In the genomic region with DNA sequence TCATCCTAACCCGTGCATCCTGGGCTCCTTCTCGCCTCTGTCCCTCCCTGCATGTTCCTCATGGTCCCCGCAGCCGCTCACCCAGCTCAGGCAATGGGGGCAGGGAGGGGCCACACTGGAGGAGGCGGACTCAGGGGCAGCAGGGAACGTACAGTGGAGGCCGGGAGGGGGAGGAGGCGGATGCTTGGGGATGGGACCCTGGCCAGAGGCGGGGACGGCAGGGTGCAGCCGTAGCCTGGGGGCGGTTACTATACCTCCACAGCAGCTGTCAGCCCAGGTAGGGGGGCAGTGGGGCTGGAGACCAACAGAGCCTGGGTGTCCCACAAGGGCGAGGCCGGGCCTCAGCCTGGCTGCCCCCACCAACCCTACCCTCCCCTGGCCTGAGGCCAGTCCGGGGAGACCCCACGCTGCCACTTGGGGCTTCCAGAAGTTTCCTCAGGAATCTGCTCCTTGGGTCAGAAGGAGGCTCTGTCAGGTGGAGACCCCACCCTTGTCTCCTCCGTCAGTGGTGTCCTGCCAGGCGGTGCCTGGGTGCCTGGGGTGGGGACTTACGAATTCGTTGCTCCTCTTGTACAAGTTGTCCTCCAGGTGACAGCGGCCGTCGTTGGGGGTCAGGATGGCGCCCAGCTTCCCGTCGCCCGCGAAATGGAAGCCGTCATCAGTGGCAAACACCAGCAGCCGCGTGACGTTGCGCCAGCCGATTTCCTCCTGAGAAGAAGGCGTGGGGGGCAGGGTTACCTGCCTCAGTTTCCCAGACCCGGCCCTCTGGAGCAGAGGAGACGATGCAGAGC, we compare ENCODE assay signal across 21 cellular contexts. TPM values are rescaled to one million over a fixed set of nuclear protein-coding genes. Genes with fewer than 3 reads are reported as not detected.
DNase-seq lines count a peak whose midpoint lies in the region; ATAC-seq and TF ChIP-seq lines count a peak whose summit lies in the region.
"Had no signal": no experiment of that assay in that cellular context is flagged by ENCODE, and none has a peak within 500 bp of the region (broad histone marks: within the 10 kb centered on the region; RNA-seq: fewer than 3 reads in every experiment).

No MANE protein-coding gene starts in this region.

- H3K27ac ChIP-seq in BLaER1: no peak overlapping the region
- H3K27ac ChIP-seq in left ventricle myocardium inferior (replicated peaks): no peak overlapping the region
- H3K27ac ChIP-seq in osteoblast (ENCODE audit: low read depth, low read length): no peak overlapping the region
- no peak overlapping the region for H3K27ac ChIP-seq in tibial artery

- no peaks in the 10 kb centered on the region for H3K9me3 ChIP-seq in BLaER1
- no peaks in the 10 kb centered on the region for H3K9me3 ChIP-seq in left ventricle myocardium inferior (replicated peaks)
- no peaks in the 10 kb centered on the region for H3K9me3 ChIP-seq in osteoblast (ENCODE audit: low read depth, low read length)
- no peaks in the 10 kb centered on the region for H3K9me3 ChIP-seq in tibial artery
- no peaks in the 10 kb centered on the region for H3K9me3 ChIP-seq in Caco-2

- peaks cover 29% of the 10 kb centered on the region for H3K4me1 ChIP-seq in BLaER1
- no peaks in the 10 kb centered on the region for H3K4me1 ChIP-seq in left ventricle myocardium inferior
- no peaks in the 10 kb centered on the region for H3K4me1 ChIP-seq in osteoblast (ENCODE audit: insufficient read depth, low read length)
- H3K4me1 ChIP-seq in tibial artery: peaks cover 0 to 7% (median 0%) of the 10 kb centered on the region in 4 donors
- no peaks in the 10 kb centered on the region for H3K4me1 ChIP-seq in Caco-2

- no peak overlapping the region for H3K9ac ChIP-seq in BLaER1

- DNase-seq in activated naive CD4-positive, alpha-beta T cell treated with anti-CD3 and anti-CD28 coated beads for 36 hours: no peak
- DNase-seq in left ventricle myocardium inferior (peak; percentile 13), osteoblast (ENCODE audit: insufficient read length, low spot score, missing footprints) (peak; percentile 41), tibial artery (no peak), Caco-2 (no peak)
- DNase-seq: 8988T; Calu3; CD4-positive, alpha-beta memory T cell; EL; Karpas-422; NCI-H1048; NCI-H1436; NCI-H1930; NCI-H2171; NCI-H446 had no signal

- peak overlapping the region; percentile 39; the same call in 1 of the 2 replicates for H3K4me2 ChIP-seq in BLaER1
- H3K4me2 ChIP-seq in osteoblast (ENCODE audit: insufficient read depth, low read length): no peak overlapping the region

- peaks cover 15% of the 10 kb centered on the region for H3K36me3 Mint-ChIP-seq in activated naive CD4-positive, alpha-beta T cell treated with anti-CD3 and anti-CD28 coated beads, Interleukin-2, amount 50 U/mL, for 24 hours
- peaks cover 52% of the 10 kb centered on the region for H3K36me3 Mint-ChIP-seq in activated naive CD4-positive, alpha-beta T cell treated with anti-CD3 and anti-CD28 coated beads for 36 hours (ENCODE audit: low read depth)
- no peaks in the 10 kb centered on the region for H3K36me3 Mint-ChIP-seq in Caco-2 (ENCODE audit: insufficient read depth, unreplicated experiment)
- peaks cover 85% of the 10 kb centered on the region for H3K36me3 Mint-ChIP-seq in activated T-helper 17 cell treated with anti-CD3 and anti-CD28 coated beads, Interleukin-2, amount 50 U/mL, for 72 hours (ENCODE audit: low read depth)

- H3K27me3 Mint-ChIP-seq in activated naive CD4-positive, alpha-beta T cell treated with anti-CD3 and anti-CD28 coated beads, Interleukin-2, amount 50 U/mL, for 24 hours: no peaks in the 10 kb centered on the region
- H3K27me3 Mint-ChIP-seq in activated naive CD4-positive, alpha-beta T cell treated with anti-CD3 and anti-CD28 coated beads for 36 hours (ENCODE audit: low read depth): no peaks in the 10 kb centered on the region
- no peaks in the 10 kb centered on the region for H3K27me3 Mint-ChIP-seq in Caco-2 (ENCODE audit: insufficient read depth, unreplicated experiment)
- H3K27me3 Mint-ChIP-seq in activated T-helper 17 cell treated with anti-CD3 and anti-CD28 coated beads, Interleukin-2, amount 50 U/mL, for 72 hours: no peaks in the 10 kb centered on the region
- H3K27me3 Mint-ChIP-seq: CD4-positive, alpha-beta memory T cell had no signal

- intact Hi-C loops in activated naive CD4-positive, alpha-beta T cell treated with anti-CD3 and anti-CD28 coated beads for 36 hours (cut with micrococcal nuclease): no loop called here
- intact Hi-C loops in left ventricle myocardium inferior (cut with micrococcal nuclease) (no loop called here), tibial artery (cut with DNase I; ENCODE audit: low total_unique reads) (no loop called here), Caco-2 (cut with micrococcal nuclease; ENCODE audit: unreplicated experiment) (no loop called here)

- no peaks in the 10 kb centered on the region for H3K9me3 Mint-ChIP-seq in activated naive CD4-positive, alpha-beta T cell treated with anti-CD3 and anti-CD28 coated beads, Interleukin-2, amount 50 U/mL, for 24 hours
- H3K9me3 Mint-ChIP-seq in activated naive CD4-positive, alpha-beta T cell treated with anti-CD3 and anti-CD28 coated beads for 36 hours: no peaks in the 10 kb centered on the region
- no peaks in the 10 kb centered on the region for H3K9me3 Mint-ChIP-seq in Caco-2 (ENCODE audit: unreplicated experiment)
- no peaks in the 10 kb centered on the region for H3K9me3 Mint-ChIP-seq in activated T-helper 17 cell treated with anti-CD3 and anti-CD28 coated beads, Interleukin-2, amount 50 U/mL, for 72 hours
- H3K9me3 Mint-ChIP-seq: CD4-positive, alpha-beta memory T cell had no signal

- H3K4me3 ChIP-seq in BLaER1: no peak overlapping the region
- H3K4me3 ChIP-seq in left ventricle myocardium inferior: no peak overlapping the region
- no peak overlapping the region for H3K4me3 ChIP-seq in osteoblast (ENCODE audit: insufficient read depth, low read length)
- H3K4me3 ChIP-seq in tibial artery: no peak overlapping the region
- no peak overlapping the region for H3K4me3 ChIP-seq in Caco-2 (ENCODE audit: low read depth, low read length)
- H3K4me3 ChIP-seq: GM12878 had no signal

- H3K27ac Mint-ChIP-seq in activated naive CD4-positive, alpha-beta T cell treated with anti-CD3 and anti-CD28 coated beads, Interleukin-2, amount 50 U/mL, for 24 hours: peak overlapping the region; percentile 17
- no peak overlapping the region for H3K27ac Mint-ChIP-seq in activated naive CD4-positive, alpha-beta T cell treated with anti-CD3 and anti-CD28 coated beads for 36 hours
- no peak overlapping the region for H3K27ac Mint-ChIP-seq in Caco-2 (ENCODE audit: unreplicated experiment)
- no peak overlapping the region for H3K27ac Mint-ChIP-seq in activated T-helper 17 cell treated with anti-CD3 and anti-CD28 coated beads, Interleukin-2, amount 50 U/mL, for 72 hours

- BruUV-seq in Caco-2 (replicated peaks; lab: Mats Ljungman, UMichigan): no TSS peak

- no peak for ATAC-seq in activated T-helper 17 cell treated with anti-CD3 and anti-CD28 coated beads, Interleukin-2, amount 50 U/mL, for 72 hours (replicated peaks)
- ATAC-seq: GM12878, Panc1 had no signal

- H4K20me1 ChIP-seq in BLaER1: no peaks in the 10 kb centered on the region
- no peaks in the 10 kb centered on the region for H4K20me1 ChIP-seq in osteoblast (ENCODE audit: insufficient read depth, low read length)

- H3K36me3 ChIP-seq in BLaER1 (peaks cover 66% of the 10 kb centered on the region), left ventricle myocardium inferior (no peaks in the 10 kb centered on the region), osteoblast (ENCODE audit: insufficient read depth, low read length) (no peaks in the 10 kb centered on the region), tibial artery (no peaks in the 10 kb centered on the region), Caco-2 (ENCODE audit: control insufficient read depth, insufficient read depth, low read length) (no peaks in the 10 kb centered on the region)

- no peak for TF ChIP-seq CTCF in left ventricle myocardium inferior (IDR thresholded peaks at IDR 0.05; ENCODE audit: borderline replicate concordance)
- no peak for TF ChIP-seq CTCF in osteoblast (IDR thresholded peaks at IDR 0.05; ENCODE audit: extremely low read depth, low read depth, low read length)
- no peak for TF ChIP-seq CTCF in tibial artery (IDR thresholded peaks at IDR 0.05)
- no peak for TF ChIP-seq CTCF in Caco-2 (IDR thresholded peaks at IDR 0.05; ENCODE audit: insufficient read depth in 1 of 2, low read depth in 1 of 2, low read length in 1 of 2, severe bottlenecking in 1 of 2, unreplicated experiment in 1 of 2)

- CTCF ChIA-PET in activated naive CD4-positive, alpha-beta T cell treated with anti-CD3 and anti-CD28 coated beads for 36 hours (lab: Charles Lee): no interaction called here
- CTCF ChIA-PET in Caco-2 (lab: Charles Lee): no interaction called here

- H3K79me2 ChIP-seq in osteoblast (ENCODE audit: insufficient read depth, low read length): no peaks in the 10 kb centered on the region

- peaks cover 12% of the 10 kb centered on the region for H3K4me1 Mint-ChIP-seq in activated naive CD4-positive, alpha-beta T cell treated with anti-CD3 and anti-CD28 coated beads, Interleukin-2, amount 50 U/mL, for 24 hours
- peaks cover 2% of the 10 kb centered on the region for H3K4me1 Mint-ChIP-seq in activated naive CD4-positive, alpha-beta T cell treated with anti-CD3 and anti-CD28 coated beads for 36 hours (ENCODE audit: low read depth)
- no peaks in the 10 kb centered on the region for H3K4me1 Mint-ChIP-seq in Caco-2 (ENCODE audit: low read depth, unreplicated experiment)
- peaks cover 12% of the 10 kb centered on the region for H3K4me1 Mint-ChIP-seq in activated T-helper 17 cell treated with anti-CD3 and anti-CD28 coated beads, Interleukin-2, amount 50 U/mL, for 72 hours

- no peak overlapping the region for H3K4me3 Mint-ChIP-seq in activated naive CD4-positive, alpha-beta T cell treated with anti-CD3 and anti-CD28 coated beads, Interleukin-2, amount 50 U/mL, for 24 hours
- no peak overlapping the region for H3K4me3 Mint-ChIP-seq in activated naive CD4-positive, alpha-beta T cell treated with anti-CD3 and anti-CD28 coated beads for 36 hours
- no peak overlapping the region for H3K4me3 Mint-ChIP-seq in Caco-2 (ENCODE audit: unreplicated experiment)
- H3K4me3 Mint-ChIP-seq in activated T-helper 17 cell treated with anti-CD3 and anti-CD28 coated beads, Interleukin-2, amount 50 U/mL, for 72 hours: no peak overlapping the region
- H3K4me3 Mint-ChIP-seq: CD4-positive, alpha-beta memory T cell had no signal

- H3K27me3 ChIP-seq in BLaER1 (no peaks in the 10 kb centered on the region), left ventricle myocardium inferior (ENCODE audit: low read depth) (peaks cover 27% of the 10 kb centered on the region), osteoblast (ENCODE audit: insufficient read depth, low read length) (no peaks in the 10 kb centered on the region), tibial artery (peaks cover 0 to 17% of the 10 kb centered on the region in 2 donors), Caco-2 (replicated peaks; ENCODE audit: control insufficient read depth, insufficient read depth, low read length) (no peaks in the 10 kb centered on the region; the same call in 1 of the 2 replicates)

- POLR2A ChIA-PET in Caco-2 (lab: Charles Lee): no interaction called here

- no peak overlapping the region for H2AFZ ChIP-seq in osteoblast (ENCODE audit: low read length)

RNA-seq across cellular contexts. Expression of a gene that starts 20.7 kb away (rescaled TPM):
- 100 to 1,000 TPM; 182 to 185 TPM for total RNA-seq in activated naive CD4-positive, alpha-beta T cell treated with anti-CD3 and anti-CD28 coated beads for 36 hours
- total RNA-seq in left ventricle myocardium inferior (18.6 TPM), osteoblast (13.3 and 15.2 TPM in 2 replicates), Caco-2 (2022) (0.48 and 1.1 TPM in 2 replicates)
- 100 to 1,000 TPM; 240 to 302 TPM for total RNA-seq in activated T-helper 17 cell treated with anti-CD3 and anti-CD28 coated beads, Interleukin-2, amount 50 U/mL, for 72 hours
- total RNA-seq: HT-29 had no signal

RNA-seq across cellular contexts. Expression of a gene that starts 26.5 kb away (rescaled TPM):
- total RNA-seq in activated naive CD4-positive, alpha-beta T cell treated with anti-CD3 and anti-CD28 coated beads for 36 hours: 10 to 100 TPM; 37.6 to 38.5 TPM
- total RNA-seq in left ventricle myocardium inferior: 171 TPM
- 413 and 480 TPM in 2 replicates for total RNA-seq in osteoblast
- total RNA-seq in Caco-2 (2022): 296 and 306 TPM in 2 replicates
- 10 to 100 TPM; 76.5 to 78.8 TPM for total RNA-seq in activated T-helper 17 cell treated with anti-CD3 and anti-CD28 coated beads, Interleukin-2, amount 50 U/mL, for 72 hours

RNA-seq across cellular contexts. Expression of a gene that starts 39.9 kb away (rescaled TPM):
- 10 to 100 TPM; 61.8 to 63.4 TPM for total RNA-seq in activated naive CD4-positive, alpha-beta T cell treated with anti-CD3 and anti-CD28 coated beads for 36 hours
- 70.7 TPM for total RNA-seq in left ventricle myocardium inferior
- total RNA-seq in osteoblast: 9.4 and 10.9 TPM in 2 replicates
- 54.0 and 62.1 TPM in 2 replicates for total RNA-seq in Caco-2 (2022)
- total RNA-seq in activated T-helper 17 cell treated with anti-CD3 and anti-CD28 coated beads, Interleukin-2, amount 50 U/mL, for 72 hours: 10 to 100 TPM; 28.6 to 56.7 TPM

Comparison
In these comparisons a context has a peak if more than half of its experiments do, and no peak if none do; other contexts are left out.
1. DNase-seq: peak in left ventricle myocardium inferior (single experiment) and osteoblast (single experiment); none in activated naive CD4-positive, alpha-beta T cell treated with anti-CD3 and anti-CD28 coated beads for 36 hours (single experiment), tibial artery (0 of 2) and Caco-2 (0 of 2).